Comparison of ENCODE assay signal across 1 cellular context in the genomic region with DNA sequence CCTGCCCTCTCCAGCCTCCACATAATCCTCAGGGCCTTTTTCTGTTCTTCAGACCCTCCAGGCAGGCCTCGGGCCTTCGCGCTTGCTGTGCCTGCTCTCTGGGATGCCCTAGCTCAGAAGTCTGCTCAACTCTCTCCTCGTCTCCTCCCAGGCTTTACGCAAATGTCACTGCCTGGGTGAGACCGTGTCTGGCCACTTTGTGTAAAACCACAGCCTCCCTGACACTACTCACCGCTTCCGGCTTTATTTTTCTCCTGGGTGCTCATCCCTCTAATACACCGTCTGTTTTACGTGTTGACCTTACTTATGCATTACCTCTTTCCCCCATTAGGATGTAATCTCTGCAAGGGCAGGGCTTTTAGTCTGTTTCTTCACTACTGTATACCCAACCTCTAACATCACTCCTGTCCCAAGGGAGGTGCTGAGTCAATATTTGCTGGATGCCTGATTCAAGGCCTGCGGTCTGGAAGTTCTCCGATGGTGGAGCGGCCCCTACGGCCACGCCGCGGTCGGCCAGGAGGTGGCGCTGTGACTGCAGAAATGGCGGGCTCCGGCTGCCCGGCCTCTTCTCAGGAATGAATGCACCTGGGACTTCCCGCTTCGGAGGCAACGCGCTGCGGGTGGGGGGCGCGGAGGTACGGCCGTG.
A peak's percentile ranks its signal among the peaks of the same experiment; 100 is the strongest.
TF ChIP-seq lines count a peak whose summit lies in the region.

No MANE protein-coding gene starts in this region.

TF ChIP-seq in K562, 482 proteins besides CTCF, POLR2A, EP300 and RAD21 (continued from another document and continues in another):
- TF ChIP-seq, protein P1, sequence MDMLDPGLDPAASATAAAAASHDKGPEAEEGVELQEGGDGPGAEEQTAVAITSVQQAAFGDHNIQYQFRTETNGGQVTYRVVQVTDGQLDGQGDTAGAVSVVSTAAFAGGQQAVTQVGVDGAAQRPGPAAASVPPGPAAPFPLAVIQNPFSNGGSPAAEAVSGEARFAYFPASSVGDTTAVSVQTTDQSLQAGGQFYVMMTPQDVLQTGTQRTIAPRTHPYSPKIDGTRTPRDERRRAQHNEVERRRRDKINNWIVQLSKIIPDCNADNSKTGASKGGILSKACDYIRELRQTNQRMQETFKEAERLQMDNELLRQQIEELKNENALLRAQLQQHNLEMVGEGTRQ (CRISPR knock-in tag; IDR thresholded peaks at IDR 0.05), result no peak
- TF ChIP-seq, protein P2, sequence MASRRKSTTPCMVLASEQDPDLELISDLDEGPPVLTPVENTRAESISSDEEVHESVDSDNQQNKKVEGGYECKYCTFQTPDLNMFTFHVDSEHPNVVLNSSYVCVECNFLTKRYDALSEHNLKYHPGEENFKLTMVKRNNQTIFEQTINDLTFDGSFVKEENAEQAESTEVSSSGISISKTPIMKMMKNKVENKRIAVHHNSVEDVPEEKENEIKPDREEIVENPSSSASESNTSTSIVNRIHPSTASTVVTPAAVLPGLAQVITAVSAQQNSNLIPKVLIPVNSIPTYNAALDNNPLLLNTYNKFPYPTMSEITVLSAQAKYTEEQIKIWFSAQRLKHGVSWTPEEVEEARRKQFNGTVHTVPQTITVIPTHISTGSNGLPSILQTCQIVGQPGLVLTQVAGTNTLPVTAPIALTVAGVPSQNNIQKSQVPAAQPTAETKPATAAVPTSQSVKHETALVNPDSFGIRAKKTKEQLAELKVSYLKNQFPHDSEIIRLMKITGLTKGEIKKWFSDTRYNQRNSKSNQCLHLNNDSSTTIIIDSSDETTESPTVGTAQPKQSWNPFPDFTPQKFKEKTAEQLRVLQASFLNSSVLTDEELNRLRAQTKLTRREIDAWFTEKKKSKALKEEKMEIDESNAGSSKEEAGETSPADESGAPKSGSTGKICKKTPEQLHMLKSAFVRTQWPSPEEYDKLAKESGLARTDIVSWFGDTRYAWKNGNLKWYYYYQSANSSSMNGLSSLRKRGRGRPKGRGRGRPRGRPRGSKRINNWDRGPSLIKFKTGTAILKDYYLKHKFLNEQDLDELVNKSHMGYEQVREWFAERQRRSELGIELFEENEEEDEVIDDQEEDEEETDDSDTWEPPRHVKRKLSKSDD (conservative IDR thresholded peaks at IDR 0.05; ENCODE audit: low read length), result no peak
- TF ChIP-seq, protein P3, sequence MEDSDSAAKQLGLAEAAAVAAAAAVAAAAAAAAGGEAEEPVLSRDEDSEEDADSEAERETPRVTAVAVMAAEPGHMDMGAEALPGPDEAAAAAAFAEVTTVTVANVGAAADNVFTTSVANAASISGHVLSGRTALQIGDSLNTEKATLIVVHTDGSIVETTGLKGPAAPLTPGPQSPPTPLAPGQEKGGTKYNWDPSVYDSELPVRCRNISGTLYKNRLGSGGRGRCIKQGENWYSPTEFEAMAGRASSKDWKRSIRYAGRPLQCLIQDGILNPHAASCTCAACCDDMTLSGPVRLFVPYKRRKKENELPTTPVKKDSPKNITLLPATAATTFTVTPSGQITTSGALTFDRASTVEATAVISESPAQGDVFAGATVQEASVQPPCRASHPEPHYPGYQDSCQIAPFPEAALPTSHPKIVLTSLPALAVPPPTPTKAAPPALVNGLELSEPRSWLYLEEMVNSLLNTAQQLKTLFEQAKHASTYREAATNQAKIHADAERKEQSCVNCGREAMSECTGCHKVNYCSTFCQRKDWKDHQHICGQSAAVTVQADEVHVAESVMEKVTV (CRISPR knock-in tag; IDR thresholded peaks at IDR 0.05), result peak; percentile 91
- TF ChIP-seq, protein P4, sequence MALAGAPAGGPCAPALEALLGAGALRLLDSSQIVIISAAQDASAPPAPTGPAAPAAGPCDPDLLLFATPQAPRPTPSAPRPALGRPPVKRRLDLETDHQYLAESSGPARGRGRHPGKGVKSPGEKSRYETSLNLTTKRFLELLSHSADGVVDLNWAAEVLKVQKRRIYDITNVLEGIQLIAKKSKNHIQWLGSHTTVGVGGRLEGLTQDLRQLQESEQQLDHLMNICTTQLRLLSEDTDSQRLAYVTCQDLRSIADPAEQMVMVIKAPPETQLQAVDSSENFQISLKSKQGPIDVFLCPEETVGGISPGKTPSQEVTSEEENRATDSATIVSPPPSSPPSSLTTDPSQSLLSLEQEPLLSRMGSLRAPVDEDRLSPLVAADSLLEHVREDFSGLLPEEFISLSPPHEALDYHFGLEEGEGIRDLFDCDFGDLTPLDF (CRISPR knock-in tag; IDR thresholded peaks at IDR 0.05), result no peak
- TF ChIP-seq CBX3 (IDR thresholded peaks at IDR 0.05; ENCODE audit: borderline replicate concordance in 1 of 2, low read length in 2 of 2) (peak in 1 of 2 experiments; percentile 34; a peak in 1 of 3 replicates), ETV1 (tag; conservative IDR thresholded peaks at IDR 0.05; ENCODE audit: low read depth) (no peak), SRSF9 (IDR thresholded peaks at IDR 0.05; ENCODE audit: borderline replicate concordance, low read depth, low read length) (no peak), POLR3A (IDR thresholded peaks at IDR 0.05; ENCODE audit: borderline replicate concordance, extremely low read depth, insufficient read depth, insufficient read length) (no peak), RNF2 (IDR thresholded peaks at IDR 0.05) (no peak), NFE2 (IDR thresholded peaks at IDR 0.05; ENCODE audit: low read depth) (no peak), ZNF76 (CRISPR knock-in tag; IDR thresholded peaks at IDR 0.05; ENCODE audit: borderline replicate concordance) (no peak), HMGN3 (IDR thresholded peaks at IDR 0.05; ENCODE audit: borderline replicate concordance, extremely low read depth, insufficient read length, low read depth, low read length) (peak; percentile 32), MEIS2 (IDR thresholded peaks at IDR 0.05; ENCODE audit: partially characterized antibody) (no peak), MAZ (CRISPR knock-in tag; conservative IDR thresholded peaks at IDR 0.05 in 1 of 2, IDR thresholded peaks at IDR 0.05 in 1 of 2) (peak; percentile 28 to 72; a peak in 2 of 4 replicates), KLF6 (CRISPR knock-in tag; IDR thresholded peaks at IDR 0.05; ENCODE audit: borderline replicate concordance) (no peak), WHSC1 (IDR thresholded peaks at IDR 0.05; ENCODE audit: low read length) (no peak), TEAD2 (tag; IDR thresholded peaks at IDR 0.05) (no peak), HNRNPL (IDR thresholded peaks at IDR 0.05; ENCODE audit: low read depth, low read length) (no peak), CREM (IDR thresholded peaks at IDR 0.05; ENCODE audit: low read depth) (0 out of 2 replicates have a peak, but pooled peaks have one; percentile 10), ZFX (CRISPR knock-in tag; IDR thresholded peaks at IDR 0.05) (peak; percentile 30; the same call in 1 of the 2 replicates), CBFA2T3 (IDR thresholded peaks at IDR 0.05) (no peak), PTTG1 (tag; IDR thresholded peaks at IDR 0.05; ENCODE audit: low read depth) (no peak), ARID2 (IDR thresholded peaks at IDR 0.05) (peak; percentile 58; the same call in 1 of the 2 replicates), RBM14 (IDR thresholded peaks at IDR 0.05; ENCODE audit: borderline replicate concordance, insufficient read depth, low read depth, low read length) (no peak), TEAD1 (CRISPR knock-in tag; IDR thresholded peaks at IDR 0.05) (peak in 1 of 2 experiments; percentile 59; a peak in 1 of 4 replicates), POLR2H (tag; IDR thresholded peaks at IDR 0.05; ENCODE audit: low read depth) (no peak), ZNF224 (CRISPR knock-in tag; IDR thresholded peaks at IDR 0.05) (no peak), ZNF140 (CRISPR knock-in tag; IDR thresholded peaks at IDR 0.05) (no peak), ZNF253 (CRISPR knock-in tag; conservative IDR thresholded peaks at IDR 0.05) (no peak), CREBBP (IDR thresholded peaks at IDR 0.05; ENCODE audit: low read depth, low read length) (no peak), DACH1 (IDR thresholded peaks at IDR 0.05; ENCODE audit: partially characterized antibody) (no peak)
- TF ChIP-seq, protein P5, sequence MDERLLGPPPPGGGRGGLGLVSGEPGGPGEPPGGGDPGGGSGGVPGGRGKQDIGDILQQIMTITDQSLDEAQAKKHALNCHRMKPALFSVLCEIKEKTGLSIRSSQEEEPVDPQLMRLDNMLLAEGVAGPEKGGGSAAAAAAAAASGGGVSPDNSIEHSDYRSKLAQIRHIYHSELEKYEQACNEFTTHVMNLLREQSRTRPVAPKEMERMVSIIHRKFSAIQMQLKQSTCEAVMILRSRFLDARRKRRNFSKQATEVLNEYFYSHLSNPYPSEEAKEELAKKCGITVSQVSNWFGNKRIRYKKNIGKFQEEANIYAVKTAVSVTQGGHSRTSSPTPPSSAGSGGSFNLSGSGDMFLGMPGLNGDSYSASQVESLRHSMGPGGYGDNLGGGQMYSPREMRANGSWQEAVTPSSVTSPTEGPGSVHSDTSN (CRISPR knock-in tag; IDR thresholded peaks at IDR 0.05; ENCODE audit: low read depth), result no peak
- TF ChIP-seq, protein P5 (tag; conservative IDR thresholded peaks at IDR 0.05; ENCODE audit: low read depth), result 0 out of 2 replicates have a peak, but pooled peaks have one; percentile 7
- TF ChIP-seq, protein P6, sequence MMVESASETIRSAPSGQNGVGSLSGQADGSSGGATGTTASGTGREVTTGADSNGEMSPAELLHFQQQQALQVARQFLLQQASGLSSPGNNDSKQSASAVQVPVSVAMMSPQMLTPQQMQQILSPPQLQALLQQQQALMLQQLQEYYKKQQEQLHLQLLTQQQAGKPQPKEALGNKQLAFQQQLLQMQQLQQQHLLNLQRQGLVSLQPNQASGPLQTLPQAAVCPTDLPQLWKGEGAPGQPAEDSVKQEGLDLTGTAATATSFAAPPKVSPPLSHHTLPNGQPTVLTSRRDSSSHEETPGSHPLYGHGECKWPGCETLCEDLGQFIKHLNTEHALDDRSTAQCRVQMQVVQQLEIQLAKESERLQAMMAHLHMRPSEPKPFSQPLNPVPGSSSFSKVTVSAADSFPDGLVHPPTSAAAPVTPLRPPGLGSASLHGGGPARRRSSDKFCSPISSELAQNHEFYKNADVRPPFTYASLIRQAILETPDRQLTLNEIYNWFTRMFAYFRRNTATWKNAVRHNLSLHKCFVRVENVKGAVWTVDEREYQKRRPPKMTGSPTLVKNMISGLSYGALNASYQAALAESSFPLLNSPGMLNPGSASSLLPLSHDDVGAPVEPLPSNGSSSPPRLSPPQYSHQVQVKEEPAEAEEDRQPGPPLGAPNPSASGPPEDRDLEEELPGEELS (CRISPR knock-in tag; IDR thresholded peaks at IDR 0.05; ENCODE audit: borderline replicate concordance), result no peak
- TF ChIP-seq, protein P7, sequence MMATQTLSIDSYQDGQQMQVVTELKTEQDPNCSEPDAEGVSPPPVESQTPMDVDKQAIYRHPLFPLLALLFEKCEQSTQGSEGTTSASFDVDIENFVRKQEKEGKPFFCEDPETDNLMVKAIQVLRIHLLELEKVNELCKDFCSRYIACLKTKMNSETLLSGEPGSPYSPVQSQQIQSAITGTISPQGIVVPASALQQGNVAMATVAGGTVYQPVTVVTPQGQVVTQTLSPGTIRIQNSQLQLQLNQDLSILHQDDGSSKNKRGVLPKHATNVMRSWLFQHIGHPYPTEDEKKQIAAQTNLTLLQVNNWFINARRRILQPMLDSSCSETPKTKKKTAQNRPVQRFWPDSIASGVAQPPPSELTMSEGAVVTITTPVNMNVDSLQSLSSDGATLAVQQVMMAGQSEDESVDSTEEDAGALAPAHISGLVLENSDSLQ (IDR thresholded peaks at IDR 0.05), result no peak
- TF ChIP-seq, protein P8, sequence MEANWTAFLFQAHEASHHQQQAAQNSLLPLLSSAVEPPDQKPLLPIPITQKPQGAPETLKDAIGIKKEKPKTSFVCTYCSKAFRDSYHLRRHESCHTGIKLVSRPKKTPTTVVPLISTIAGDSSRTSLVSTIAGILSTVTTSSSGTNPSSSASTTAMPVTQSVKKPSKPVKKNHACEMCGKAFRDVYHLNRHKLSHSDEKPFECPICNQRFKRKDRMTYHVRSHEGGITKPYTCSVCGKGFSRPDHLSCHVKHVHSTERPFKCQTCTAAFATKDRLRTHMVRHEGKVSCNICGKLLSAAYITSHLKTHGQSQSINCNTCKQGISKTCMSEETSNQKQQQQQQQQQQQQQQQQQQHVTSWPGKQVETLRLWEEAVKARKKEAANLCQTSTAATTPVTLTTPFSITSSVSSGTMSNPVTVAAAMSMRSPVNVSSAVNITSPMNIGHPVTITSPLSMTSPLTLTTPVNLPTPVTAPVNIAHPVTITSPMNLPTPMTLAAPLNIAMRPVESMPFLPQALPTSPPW (CRISPR knock-in tag; IDR thresholded peaks at IDR 0.05), result no peak
- TF ChIP-seq, protein P9, sequence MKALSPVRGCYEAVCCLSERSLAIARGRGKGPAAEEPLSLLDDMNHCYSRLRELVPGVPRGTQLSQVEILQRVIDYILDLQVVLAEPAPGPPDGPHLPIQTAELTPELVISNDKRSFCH (CRISPR knock-in tag; IDR thresholded peaks at IDR 0.05), result no peak
- TF ChIP-seq, protein P9 (tag; IDR thresholded peaks at IDR 0.05), result no peak
- TF ChIP-seq, protein P10, sequence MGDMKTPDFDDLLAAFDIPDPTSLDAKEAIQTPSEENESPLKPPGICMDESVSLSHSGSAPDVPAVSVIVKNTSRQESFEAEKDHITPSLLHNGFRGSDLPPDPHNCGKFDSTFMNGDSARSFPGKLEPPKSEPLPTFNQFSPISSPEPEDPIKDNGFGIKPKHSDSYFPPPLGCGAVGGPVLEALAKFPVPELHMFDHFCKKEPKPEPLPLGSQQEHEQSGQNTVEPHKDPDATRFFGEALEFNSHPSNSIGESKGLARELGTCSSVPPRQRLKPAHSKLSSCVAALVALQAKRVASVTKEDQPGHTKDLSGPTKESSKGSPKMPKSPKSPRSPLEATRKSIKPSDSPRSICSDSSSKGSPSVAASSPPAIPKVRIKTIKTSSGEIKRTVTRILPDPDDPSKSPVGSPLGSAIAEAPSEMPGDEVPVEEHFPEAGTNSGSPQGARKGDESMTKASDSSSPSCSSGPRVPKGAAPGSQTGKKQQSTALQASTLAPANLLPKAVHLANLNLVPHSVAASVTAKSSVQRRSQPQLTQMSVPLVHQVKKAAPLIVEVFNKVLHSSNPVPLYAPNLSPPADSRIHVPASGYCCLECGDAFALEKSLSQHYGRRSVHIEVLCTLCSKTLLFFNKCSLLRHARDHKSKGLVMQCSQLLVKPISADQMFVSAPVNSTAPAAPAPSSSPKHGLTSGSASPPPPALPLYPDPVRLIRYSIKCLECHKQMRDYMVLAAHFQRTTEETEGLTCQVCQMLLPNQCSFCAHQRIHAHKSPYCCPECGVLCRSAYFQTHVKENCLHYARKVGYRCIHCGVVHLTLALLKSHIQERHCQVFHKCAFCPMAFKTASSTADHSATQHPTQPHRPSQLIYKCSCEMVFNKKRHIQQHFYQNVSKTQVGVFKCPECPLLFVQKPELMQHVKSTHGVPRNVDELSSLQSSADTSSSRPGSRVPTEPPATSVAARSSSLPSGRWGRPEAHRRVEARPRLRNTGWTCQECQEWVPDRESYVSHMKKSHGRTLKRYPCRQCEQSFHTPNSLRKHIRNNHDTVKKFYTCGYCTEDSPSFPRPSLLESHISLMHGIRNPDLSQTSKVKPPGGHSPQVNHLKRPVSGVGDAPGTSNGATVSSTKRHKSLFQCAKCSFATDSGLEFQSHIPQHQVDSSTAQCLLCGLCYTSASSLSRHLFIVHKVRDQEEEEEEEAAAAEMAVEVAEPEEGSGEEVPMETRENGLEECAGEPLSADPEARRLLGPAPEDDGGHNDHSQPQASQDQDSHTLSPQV (IDR thresholded peaks at IDR 0.05), result no peak
